In the genomic region with DNA sequence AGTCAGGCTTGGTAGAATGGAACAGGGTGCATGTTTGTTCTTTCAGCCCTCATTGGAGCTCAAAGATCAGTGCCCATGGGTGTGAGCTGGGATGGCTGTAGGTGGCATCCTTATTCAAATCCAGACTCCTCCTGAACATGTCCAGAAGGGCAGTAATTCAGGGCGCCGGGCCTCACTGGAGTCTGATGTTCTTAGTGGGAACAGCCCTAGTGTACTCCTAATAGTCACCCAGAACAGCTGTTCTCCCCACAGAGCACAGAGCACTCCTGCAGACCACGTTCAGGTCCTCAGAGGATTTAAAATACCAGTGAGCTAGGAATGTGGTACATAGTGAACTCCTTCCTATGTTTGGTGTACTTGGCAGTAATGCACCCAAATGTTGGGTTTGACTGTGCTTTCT, we compare ENCODE assay signal across 1 cellular context.
TF ChIP-seq lines count a peak whose summit lies in the region.

No MANE protein-coding gene starts in this region.

TF ChIP-seq in IMR-90, 13 proteins besides CTCF, POLR2A, EP300 and RAD21:
- TF ChIP-seq MXI1 (IDR thresholded peaks at IDR 0.05; ENCODE audit: borderline replicate concordance, low read depth, low read length): no peak
- no peak for TF ChIP-seq FOS (IDR thresholded peaks at IDR 0.05; ENCODE audit: low read depth, low read length)
- TF ChIP-seq, protein P1, sequence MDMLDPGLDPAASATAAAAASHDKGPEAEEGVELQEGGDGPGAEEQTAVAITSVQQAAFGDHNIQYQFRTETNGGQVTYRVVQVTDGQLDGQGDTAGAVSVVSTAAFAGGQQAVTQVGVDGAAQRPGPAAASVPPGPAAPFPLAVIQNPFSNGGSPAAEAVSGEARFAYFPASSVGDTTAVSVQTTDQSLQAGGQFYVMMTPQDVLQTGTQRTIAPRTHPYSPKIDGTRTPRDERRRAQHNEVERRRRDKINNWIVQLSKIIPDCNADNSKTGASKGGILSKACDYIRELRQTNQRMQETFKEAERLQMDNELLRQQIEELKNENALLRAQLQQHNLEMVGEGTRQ (IDR thresholded peaks at IDR 0.05; ENCODE audit: low read depth, low read length): no peak
- TF ChIP-seq MAFK (IDR thresholded peaks at IDR 0.05; ENCODE audit: low read depth, low read length): no peak
- TF ChIP-seq, protein P2, sequence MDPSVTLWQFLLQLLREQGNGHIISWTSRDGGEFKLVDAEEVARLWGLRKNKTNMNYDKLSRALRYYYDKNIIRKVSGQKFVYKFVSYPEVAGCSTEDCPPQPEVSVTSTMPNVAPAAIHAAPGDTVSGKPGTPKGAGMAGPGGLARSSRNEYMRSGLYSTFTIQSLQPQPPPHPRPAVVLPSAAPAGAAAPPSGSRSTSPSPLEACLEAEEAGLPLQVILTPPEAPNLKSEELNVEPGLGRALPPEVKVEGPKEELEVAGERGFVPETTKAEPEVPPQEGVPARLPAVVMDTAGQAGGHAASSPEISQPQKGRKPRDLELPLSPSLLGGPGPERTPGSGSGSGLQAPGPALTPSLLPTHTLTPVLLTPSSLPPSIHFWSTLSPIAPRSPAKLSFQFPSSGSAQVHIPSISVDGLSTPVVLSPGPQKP (IDR thresholded peaks at IDR 0.05; ENCODE audit: borderline replicate concordance, low read depth, low read length): no peak
- no peak for TF ChIP-seq BHLHE40 (IDR thresholded peaks at IDR 0.05; ENCODE audit: low read depth, low read length)
- TF ChIP-seq CHD1 (IDR thresholded peaks at IDR 0.05; ENCODE audit: low read depth, low read length): no peak
- no peak for TF ChIP-seq CEBPB (IDR thresholded peaks at IDR 0.05; ENCODE audit: low read depth, low read length)
- no peak for TF ChIP-seq RCOR1 (IDR thresholded peaks at IDR 0.05; ENCODE audit: insufficient replicate concordance, low read length)
- no peak for TF ChIP-seq RFX5 (IDR thresholded peaks at IDR 0.05; ENCODE audit: low read depth, low read length)
- TF ChIP-seq NFE2L2 (IDR thresholded peaks at IDR 0.05; ENCODE audit: low read depth, low read length): no peak
